ENCODE assay signal across 8 cellular contexts in genomic region chr1:46442317-46443161, GRCh38.
DNase-seq lines count a peak whose midpoint lies in the region; ATAC-seq and TF ChIP-seq lines count a peak whose summit lies in the region.

No MANE protein-coding gene starts in this region.

- H3K4me3 ChIP-seq in brain microvascular endothelial cell (ENCODE audit: low read depth, low read length) = peak overlapping the region; percentile 43

- H3K27ac ChIP-seq in brain microvascular endothelial cell = no peak overlapping the region

- ATAC-seq in HG03469 (IDR thresholded peaks at IDR 0.05; ENCODE audit: unreplicated experiment) = no peak

- H3K27me3 ChIP-seq in brain microvascular endothelial cell (replicated peaks) = peaks cover 21% of the 10 kb centered on the region

- CTCF ChIA-PET in HEK293T (lab: Yijun Ruan, JAX) = interaction anchor here (0.7 to 1.8 kb wide), 14 partner anchors 9 to 105 kb away, joined by 3 to 10 read pairs (median 4); a partner anchor contains a TSS

- in situ Hi-C loops in brain microvascular endothelial cell (cut with HindIII; ENCODE audit: low pct_ligation_motif_present, low sequenced_read_pairs) = no loop called here

- no peaks in the 10 kb centered on the region for H3K36me3 ChIP-seq in brain microvascular endothelial cell (replicated peaks)

- TF ChIP-seq CTCF in brain microvascular endothelial cell (IDR thresholded peaks at IDR 0.05; ENCODE audit: low read depth, low read length, missing control alignments) = peak; percentile 95

- POLR2A ChIA-PET in HEK293T (lab: Yijun Ruan, JAX) = interaction anchor here (0.6 to 1.8 kb wide), 5 partner anchors 8 to 103 kb away, joined by 3 to 13 read pairs (median 4); partner anchors contain the start of gene NSUN4

- DNase-seq in GDM1 (lab: John Stamatoyannopoulos, UW) (peak; percentile 74), HEK293T (ENCODE audit: extremely low spot score) (peak; percentile 82), NCI-H146 (lab: John Stamatoyannopoulos, UW) (peak; percentile 56), UCSD-AML1 (lab: John Stamatoyannopoulos, UW; ENCODE audit: unreplicated experiment) (peak; percentile 87), brain microvascular endothelial cell (peak; percentile 77), iPS-NIHi11 (ENCODE audit: low spot score) (peak; percentile 88), smooth muscle cell of the brain vasculature (ENCODE audit: low read depth, low spot score) (peak; percentile 36)

TF ChIP-seq in HEK293T, 16 proteins besides CTCF, POLR2A, EP300 and RAD21:
- TF ChIP-seq NFRKB (IDR thresholded peaks at IDR 0.05) = no peak
- no peak for TF ChIP-seq FOXM1 (IDR thresholded peaks at IDR 0.05; ENCODE audit: borderline replicate concordance)
- TF ChIP-seq HDGF (IDR thresholded peaks at IDR 0.05; ENCODE audit: borderline replicate concordance) = no peak
- no peak for TF ChIP-seq TARDBP (IDR thresholded peaks at IDR 0.05)
- TF ChIP-seq ELF4 (IDR thresholded peaks at IDR 0.05) = peak; percentile 33; the same call in 1 of the 2 replicates
- no peak for TF ChIP-seq ARNT (IDR thresholded peaks at IDR 0.05)
- TF ChIP-seq FOXK2 (IDR thresholded peaks at IDR 0.05) = no peak
- TF ChIP-seq ZNF384 (IDR thresholded peaks at IDR 0.05) = no peak
- no peak for TF ChIP-seq BHLHE40 (IDR thresholded peaks at IDR 0.05; ENCODE audit: borderline replicate concordance)
- no peak for TF ChIP-seq LEF1 (IDR thresholded peaks at IDR 0.05; ENCODE audit: borderline replicate concordance)
- no peak for TF ChIP-seq SUZ12 (IDR thresholded peaks at IDR 0.05)
- TF ChIP-seq L3MBTL2 (conservative IDR thresholded peaks at IDR 0.05) = peak; percentile 68
- no peak for TF ChIP-seq SP1 (IDR thresholded peaks at IDR 0.05)
- TF ChIP-seq CTBP1 (IDR thresholded peaks at IDR 0.05; ENCODE audit: borderline replicate concordance) = peak; percentile 30; the same call in 1 of the 2 replicates
- no peak for TF ChIP-seq FOXA1 (IDR thresholded peaks at IDR 0.05)
- TF ChIP-seq PKNOX1 (IDR thresholded peaks at IDR 0.05) = no peak

Comparison
In these comparisons a context has a peak if more than half of its experiments do, and no peak if none do; other contexts are left out.
1. DNase-seq: peak in every context shown above with its lines; median percentile 88 in iPS-NIHi11; 87 in UCSD-AML1; 82 in HEK293T; 77 in brain microvascular endothelial cell; 74 in GDM1; 56 in NCI-H146; 36 in smooth muscle cell of the brain vasculature.